30 cellular contexts compared by ENCODE assay signal in the genomic region with DNA sequence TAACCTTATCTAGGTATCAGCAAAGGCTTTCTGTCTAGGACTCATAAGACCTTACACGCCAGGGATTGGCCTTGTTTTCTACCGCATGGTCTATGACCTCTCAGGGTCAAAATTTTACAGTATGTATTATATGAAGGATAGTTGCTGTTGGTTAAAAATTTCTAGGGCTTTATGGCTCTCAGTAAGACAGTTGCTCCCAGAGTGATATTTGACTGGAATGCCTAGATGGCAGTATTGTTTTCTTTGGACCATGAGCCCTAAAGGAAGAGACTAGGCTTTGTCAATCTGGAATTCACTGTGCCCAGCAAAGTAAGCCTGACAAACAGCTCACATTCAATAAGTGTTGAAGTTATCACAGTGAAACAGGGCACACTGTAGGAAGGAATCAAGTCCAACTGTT. TPM values are rescaled to one million over a fixed set of nuclear protein-coding genes. Genes with fewer than 3 reads are reported as not detected.
DNase-seq lines count a peak whose midpoint lies in the region; ATAC-seq and TF ChIP-seq lines count a peak whose summit lies in the region.
"Had no signal": no experiment of that assay in that cellular context is flagged by ENCODE, and none has a peak within 500 bp of the region (broad histone marks: within the 10 kb centered on the region; RNA-seq: fewer than 3 reads in every experiment).

No MANE protein-coding gene starts in this region.

- no peaks in the 10 kb centered on the region for H3K9me3 ChIP-seq in breast epithelium
- H3K9me3 ChIP-seq: SJSA1, tibial artery had no signal

- no peak for TF ChIP-seq POLR2A in breast epithelium (IDR thresholded peaks at IDR 0.05)

- H3K4me3 ChIP-seq in epithelial cell of proximal tubule (ENCODE audit: low read depth, low read length) (no peak overlapping the region), breast epithelium (no peak overlapping the region)
- H3K4me3 ChIP-seq: K562, SJSA1, tibial artery had no signal

- TF ChIP-seq CTCF in epithelial cell of proximal tubule (conservative IDR thresholded peaks at IDR 0.05; ENCODE audit: low read depth, low read length) (peak; percentile 20), breast epithelium (IDR thresholded peaks at IDR 0.05) (no peak)

- DNase-seq in NCI-H345 (lab: John Stamatoyannopoulos, UW) (peak; percentile 18), NCI-H345 treated with DMSO at 0.1 percent for 48 hours (lab: John Stamatoyannopoulos, UW; ENCODE audit: unreplicated experiment) (no peak), HuH-7 (ENCODE audit: low spot score) (peak; percentile 13), epithelial cell of proximal tubule (ENCODE audit: low read depth) (no peak), pons (ENCODE audit: low spot score) (peak; percentile 8), breast epithelium (ENCODE audit: low spot score in 2 of 2) (no peak), 8988T (no peak)
- DNase-seq: ACHN; activated CD8-positive, alpha-beta T cell treated with anti-CD3 and anti-CD28 coated beads for 36 hours; activated naive CD4-positive, alpha-beta T cell treated with anti-CD3 and anti-CD28 coated beads, Interleukin-2, amount 50 U/mL, for 16 hours; COR-L47; EL; naive thymus-derived CD8-positive, alpha-beta T cell; NCI-H1417; NCI-H2081 treated with DMSO at 0.1 percent for 48 hours; NCI-H524 treated with DMSO at 0.1 percent for 48 hours; retina; tibial artery had no signal

- no peaks in the 10 kb centered on the region for H3K4me1 ChIP-seq in breast epithelium
- H3K4me1 ChIP-seq: SJSA1 had no signal

- no peaks in the 10 kb centered on the region for H3K27me3 ChIP-seq in breast epithelium
- H3K27me3 ChIP-seq: SJSA1, tibial artery had no signal

- intact Hi-C loops in breast epithelium (cut with DNase I; ENCODE audit: low total_unique reads): no loop called here

- no peak overlapping the region for H3K27ac ChIP-seq in breast epithelium
- H3K27ac ChIP-seq: SJSA1, tibial artery had no signal

- no peak for ATAC-seq in GM19035 (IDR thresholded peaks at IDR 0.05; ENCODE audit: unreplicated experiment)
- ATAC-seq: activated CD8-positive, alpha-beta T cell treated with anti-CD3 and anti-CD28 coated beads for 36 hours; activated T-helper 17 cell treated with anti-CD3 and anti-CD28 coated beads, Interleukin-2, amount 50 U/mL, for 72 hours; HCT116; K562; naive thymus-derived CD8-positive, alpha-beta T cell had no signal

- no peaks in the 10 kb centered on the region for H3K36me3 ChIP-seq in breast epithelium
- H3K36me3 ChIP-seq: SJSA1, tibial artery had no signal

RNA-seq across cellular contexts. Expression of a gene that starts 37.6 kb away (rescaled TPM):
- 0.17 TPM in 1 of 2 replicates, not detected in the other for total RNA-seq in epithelial cell of proximal tubule
- not detected for total RNA-seq in breast epithelium
- total RNA-seq: activated CD8-positive, alpha-beta T cell treated with anti-CD3 and anti-CD28 coated beads for 36 hours; activated T-helper 17 cell treated with anti-CD3 and anti-CD28 coated beads, Interleukin-2, amount 50 U/mL, for 72 hours; bronchial epithelial cell; HT-29; K562; liver; MCF 10A; mesothelial cell of epicardium; naive thymus-derived CD8-positive, alpha-beta T cell; omental fat pad; SJSA1; T-helper 1 cell treated with Interleukin-12 subunit alpha and Interleukin-12 subunit beta and Interleukin-4 antibody, amounts not matched to agents 30 ng/mL and 1 ng/mL, for 36 hours had no signal

Comparison
In these comparisons a context has a peak if more than half of its experiments do, and no peak if none do; other contexts are left out.
1. DNase-seq: peak in NCI-H345 (single experiment), HuH-7 (single experiment) and pons (single experiment); none in NCI-H345 treated with DMSO at 0.1 percent for 48 hours (single experiment), epithelial cell of proximal tubule (single experiment), breast epithelium (0 of 2) and 8988T (single experiment).